Comparison of ENCODE assay signal across 11 cellular contexts in the genomic region with DNA sequence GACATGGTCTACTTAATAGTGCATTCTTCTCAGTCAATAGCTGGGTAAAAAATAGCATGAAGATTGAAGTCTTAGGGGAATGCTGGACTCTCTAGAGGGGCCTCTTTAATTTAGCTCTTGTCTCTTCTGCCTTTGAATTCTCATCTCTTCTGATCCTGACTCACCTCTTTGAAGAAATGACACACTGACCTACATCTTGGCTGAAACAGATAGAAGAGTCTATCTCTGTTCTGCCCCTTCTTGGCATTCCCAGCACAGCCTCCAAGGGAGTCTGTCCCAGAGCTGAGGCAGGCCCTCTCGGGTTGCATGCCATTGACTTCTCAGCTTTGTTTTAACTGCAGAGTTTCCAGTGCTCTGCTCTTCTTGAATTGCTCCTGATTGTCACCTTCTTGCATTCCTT. TPM values are rescaled to one million over a fixed set of nuclear protein-coding genes. Genes with fewer than 3 reads are reported as not detected.
DNase-seq lines count a peak whose midpoint lies in the region; ATAC-seq lines count a peak whose summit lies in the region.
"Had no signal": no experiment of that assay in that cellular context is flagged by ENCODE, and none has a peak within 500 bp of the region (broad histone marks: within the 10 kb centered on the region; RNA-seq: fewer than 3 reads in every experiment).

No MANE protein-coding gene starts in this region.

- H3K79me2 ChIP-seq in GM23248 (ENCODE audit: insufficient read depth) = peaks cover 83% of the 10 kb centered on the region

- H3K36me3 ChIP-seq in GM23248 (ENCODE audit: low read depth) (no peaks in the 10 kb centered on the region), adipocyte (ENCODE audit: control insufficient read depth, insufficient read depth, low read length, severe bottlenecking) (no peaks in the 10 kb centered on the region), aorta (ENCODE audit: control insufficient read depth in 1 of 2, insufficient read depth in 2 of 2, low read length in 1 of 2) (no peaks in the 10 kb centered on the region)
- H3K36me3 ChIP-seq: transverse colon had no signal

- no peak overlapping the region for H3K27ac ChIP-seq in GM23248
- H3K27ac ChIP-seq in aorta (ENCODE audit: low read depth in 1 of 2, low read length in 2 of 2) = no peak overlapping the region

- peak; percentile 20 for DNase-seq in AG20443 (ENCODE audit: low spot score)
- peak; percentile 37 for DNase-seq in GM23248
- DNase-seq in adipocyte (ENCODE audit: low read depth) = peak; percentile 33
- DNase-seq in naive thymus-derived CD8-positive, alpha-beta T cell = no peak
- DNase-seq in stimulated activated naive B cell treated with anti-CD40 and anti-IgM and Interleukin-4, amounts not matched to agents 10 μg/mL and 1 μg/mL and 100 μg/mL, for 72 hours = no peak
- DNase-seq in NCI-H1105 treated with DMSO at 0.1 percent for 48 hours (lab: John Stamatoyannopoulos, UW) = no peak
- no peak for DNase-seq in aorta
- DNase-seq: transverse colon had no signal

- ATAC-seq in naive thymus-derived CD8-positive, alpha-beta T cell = no peak
- ATAC-seq in stimulated activated naive B cell treated with anti-CD40 and anti-IgM and Interleukin-4, amounts not matched to agents 10 μg/mL and 1 μg/mL and 100 μg/mL, for 72 hours (replicated peaks) = no peak
- no peak for ATAC-seq in GM18868 (IDR thresholded peaks at IDR 0.05; ENCODE audit: unreplicated experiment)
- no peak for ATAC-seq in aorta (ENCODE audit: low FRiP score)
- ATAC-seq: left lobe of liver had no signal

- no peaks in the 10 kb centered on the region for H3K36me3 Mint-ChIP-seq in naive thymus-derived CD8-positive, alpha-beta T cell
- peaks cover 3% of the 10 kb centered on the region in 2 donors for H3K36me3 Mint-ChIP-seq in stimulated activated naive B cell treated with anti-CD40 and anti-IgM and Interleukin-4, amounts not matched to agents 10 μg/mL and 1 μg/mL and 100 μg/mL, for 72 hours

- H3K4me3 ChIP-seq in GM23248 = no peak overlapping the region
- no peak overlapping the region for H3K4me3 ChIP-seq in adipocyte (ENCODE audit: low read length)
- H3K4me3 ChIP-seq in aorta (ENCODE audit: low read length in 2 of 2) = no peak overlapping the region
- H3K4me3 ChIP-seq: transverse colon had no signal

- peaks cover 48 to 79% (median 64%) of the 10 kb centered on the region in 4 donors for H3K4me1 Mint-ChIP-seq in naive thymus-derived CD8-positive, alpha-beta T cell
- H3K4me1 Mint-ChIP-seq in stimulated activated naive B cell treated with anti-CD40 and anti-IgM and Interleukin-4, amounts not matched to agents 10 μg/mL and 1 μg/mL and 100 μg/mL, for 72 hours = peaks cover 49 to 84% of the 10 kb centered on the region in 2 donors

- POLR2A ChIA-PET in naive thymus-derived CD8-positive, alpha-beta T cell (lab: Charles Lee) = interaction anchor here (0.6 to 0.7 kb wide), 2 partner anchors 20 to 36 kb away, joined by 5 to 6 read pairs; no protein-coding TSS in a partner anchor

- no peaks in the 10 kb centered on the region for H3K27me3 ChIP-seq in GM23248 (replicated peaks; ENCODE audit: insufficient read depth)
- H3K27me3 ChIP-seq in adipocyte (replicated peaks; ENCODE audit: control insufficient read depth, insufficient read depth, low read length) = no peaks in the 10 kb centered on the region
- no peaks in the 10 kb centered on the region for H3K27me3 ChIP-seq in aorta (ENCODE audit: control insufficient read depth in 1 of 2, insufficient read depth in 2 of 2, low read length in 1 of 2)
- H3K27me3 ChIP-seq: transverse colon had no signal

- peak overlapping the region in 6 of 10 donors; percentile 6 to 59 (median 26) for H3K27ac Mint-ChIP-seq in naive thymus-derived CD8-positive, alpha-beta T cell
- no peak overlapping the region for H3K27ac Mint-ChIP-seq in stimulated activated naive B cell treated with anti-CD40 and anti-IgM and Interleukin-4, amounts not matched to agents 10 μg/mL and 1 μg/mL and 100 μg/mL, for 72 hours

- no peaks in the 10 kb centered on the region for H3K27me3 Mint-ChIP-seq in naive thymus-derived CD8-positive, alpha-beta T cell
- no peaks in the 10 kb centered on the region for H3K27me3 Mint-ChIP-seq in stimulated activated naive B cell treated with anti-CD40 and anti-IgM and Interleukin-4, amounts not matched to agents 10 μg/mL and 1 μg/mL and 100 μg/mL, for 72 hours
- H3K27me3 Mint-ChIP-seq: central memory CD8-positive, alpha-beta T cell had no signal

- 0 out of 2 replicates have a peak, but pooled peaks cover 4% of the 10 kb centered on the region for H3F3A ChIP-seq in GM23248 (ENCODE audit: insufficient read depth)

- no peak overlapping the region for H2AFZ ChIP-seq in GM23248

- H3K4me2 ChIP-seq in GM23248 (ENCODE audit: unreplicated experiment) = peak overlapping the region; percentile 32

- H3K4me1 ChIP-seq in GM23248 (ENCODE audit: insufficient read depth) (peaks cover 18% of the 10 kb centered on the region), adipocyte (ENCODE audit: control insufficient read depth, insufficient read depth, low read length) (peaks cover 37% of the 10 kb centered on the region), aorta (ENCODE audit: control insufficient read depth in 1 of 2, insufficient read depth in 2 of 2, low read length in 2 of 2) (no peaks in the 10 kb centered on the region)

- WGBS in GM23248 (ENCODE audit: low coverage in 1 of 2, low lambda C conversion rate in 2 of 2, missing lambda C conversion rate in 2 of 2), 2 experiments = 83 to 97% methylated on average over 1 of the region's 1 CpG
- WGBS in aorta, 2 donors = 17 to 34% methylated on average over 1 of the region's 1 CpG

- H4K20me1 ChIP-seq in GM23248 (ENCODE audit: insufficient read depth) = no peaks in the 10 kb centered on the region

- no peak overlapping the region for H3K9ac ChIP-seq in GM23248
- H3K9ac ChIP-seq in adipocyte (ENCODE audit: low read length) = no peak overlapping the region

- H3K9me3 ChIP-seq in GM23248 (ENCODE audit: low read depth) = no peaks in the 10 kb centered on the region
- H3K9me3 ChIP-seq in adipocyte (ENCODE audit: control insufficient read depth, low read length) = no peaks in the 10 kb centered on the region
- H3K9me3 ChIP-seq in aorta (ENCODE audit: control insufficient read depth, low read length) = no peaks in the 10 kb centered on the region
- H3K9me3 ChIP-seq: transverse colon had no signal

- in situ Hi-C loops in GM23248 (cut with MboI) = no loop called here

- H3K4me3 Mint-ChIP-seq in naive thymus-derived CD8-positive, alpha-beta T cell = peak overlapping the region in 7 of 10 donors; percentile 15 to 59 (median 47)
- H3K4me3 Mint-ChIP-seq in stimulated activated naive B cell treated with anti-CD40 and anti-IgM and Interleukin-4, amounts not matched to agents 10 μg/mL and 1 μg/mL and 100 μg/mL, for 72 hours = no peak overlapping the region
- H3K4me3 Mint-ChIP-seq: central memory CD8-positive, alpha-beta T cell had no signal

- H3K9me2 ChIP-seq in GM23248 (ENCODE audit: insufficient read depth) = no peaks in the 10 kb centered on the region

- H3K9me3 Mint-ChIP-seq in naive thymus-derived CD8-positive, alpha-beta T cell = no peaks in the 10 kb centered on the region
- no peaks in the 10 kb centered on the region for H3K9me3 Mint-ChIP-seq in stimulated activated naive B cell treated with anti-CD40 and anti-IgM and Interleukin-4, amounts not matched to agents 10 μg/mL and 1 μg/mL and 100 μg/mL, for 72 hours
- H3K9me3 Mint-ChIP-seq: central memory CD8-positive, alpha-beta T cell had no signal

- intact Hi-C loops in aorta (cut with DNase I) = no loop called here

RNA-seq across cellular contexts. Expression of a gene that starts 55.7 kb away (rescaled TPM):
- total RNA-seq in GM23248 (2014; rRNA removed; shearing (Covaris generic)) = 9.5 and 10.0 TPM in 2 replicates
- polyA plus RNA-seq in GM23248 (2016; fragmentation: Nextera tagmentation; extraction: Ambion mirVana) = 4.1 and 4.5 TPM in 2 replicates
- total RNA-seq in naive thymus-derived CD8-positive, alpha-beta T cell = 10 to 100 TPM; 21.7 to 23.7 TPM
- 10 to 100 TPM in 1 of 3 donors, 1 to 10 TPM in 2; 4.3 to 10.2 (median 5.3) TPM for polyA plus RNA-seq in naive thymus-derived CD8-positive, alpha-beta T cell
- 10 to 100 TPM; 14.3 to 20.1 TPM for total RNA-seq in aorta
- 1 to 10 TPM; 2.0 to 2.8 TPM for polyA plus RNA-seq in aorta

Comparison
In these comparisons a context has a peak if more than half of its experiments do, and no peak if none do; other contexts are left out.
1. DNase-seq: peak in AG20443 (single experiment), GM23248 (single experiment) and adipocyte (single experiment); none in naive thymus-derived CD8-positive, alpha-beta T cell (0 of 10), stimulated activated naive B cell treated with anti-CD40 and anti-IgM and Interleukin-4, amounts not matched to agents 10 μg/mL and 1 μg/mL and 100 μg/mL, for 72 hours (single experiment), NCI-H1105 treated with DMSO at 0.1 percent for 48 hours (single experiment) and aorta (0 of 2).
2. H3K4me3 Mint-ChIP-seq: peak in naive thymus-derived CD8-positive, alpha-beta T cell (7 of 10); none in stimulated activated naive B cell treated with anti-CD40 and anti-IgM and Interleukin-4, amounts not matched to agents 10 μg/mL and 1 μg/mL and 100 μg/mL, for 72 hours (0 of 2).